Comparison of ENCODE assay signal across 26 cellular contexts in the genomic region with DNA sequence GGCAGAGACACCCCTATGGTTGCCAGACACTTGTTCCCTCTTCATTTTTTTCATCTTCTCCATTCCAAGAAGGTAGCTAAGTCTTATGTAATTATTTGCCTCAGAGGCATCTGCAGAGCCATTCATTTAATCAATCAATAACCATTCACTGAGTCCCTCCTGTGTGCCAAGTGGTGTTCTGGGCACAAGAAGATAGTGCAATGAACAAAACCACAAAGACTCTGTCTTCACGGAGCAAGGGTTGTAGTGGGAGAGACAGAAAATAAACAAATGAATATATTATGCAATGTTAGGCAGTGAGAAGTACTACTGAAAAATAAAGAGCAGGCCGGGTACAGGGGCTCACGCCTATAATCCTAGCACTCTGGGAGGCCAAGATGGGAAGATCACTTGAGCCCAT. TPM values are rescaled to one million over a fixed set of nuclear protein-coding genes. Genes with fewer than 3 reads are reported as not detected.
DNase-seq lines count a peak whose midpoint lies in the region; ATAC-seq and TF ChIP-seq lines count a peak whose summit lies in the region.
"Had no signal": no experiment of that assay in that cellular context is flagged by ENCODE, and none has a peak within 500 bp of the region (broad histone marks: within the 10 kb centered on the region; RNA-seq: fewer than 3 reads in every experiment).

No MANE protein-coding gene starts in this region.

- CTCF ChIA-PET in MCF 10A (lab: Yijun Ruan, JAX): no interaction called here

- H3K9ac ChIP-seq in SK-N-MC (ENCODE audit: insufficient read length): no peak overlapping the region
- H3K9ac ChIP-seq: KMS-11 had no signal

- H3K4me3 ChIP-seq in breast epithelium: no peak overlapping the region
- H3K4me3 ChIP-seq in SK-N-MC: no peak overlapping the region
- H3K4me3 ChIP-seq: SJSA1 had no signal

- H3K27ac ChIP-seq in breast epithelium (no peak overlapping the region), SK-N-MC (peak overlapping the region; percentile 46; the same call in 1 of the 2 replicates)
- H3K27ac ChIP-seq: KMS-11, SJSA1 had no signal

- H3K9me3 ChIP-seq in breast epithelium (no peaks in the 10 kb centered on the region), SK-N-MC (ENCODE audit: low read depth, low read length) (no peaks in the 10 kb centered on the region)
- H3K9me3 ChIP-seq: BE2C, SJSA1 had no signal

- ATAC-seq in left lobe of liver: peak; percentile 75
- ATAC-seq in HG03520 (IDR thresholded peaks at IDR 0.05; ENCODE audit: unreplicated experiment): no peak
- no peak for ATAC-seq in HG03469 (IDR thresholded peaks at IDR 0.05; ENCODE audit: unreplicated experiment)

- H3K36me3 ChIP-seq in breast epithelium: no peaks in the 10 kb centered on the region
- H3K36me3 ChIP-seq in SK-N-MC (ENCODE audit: insufficient read depth, low read length): no peaks in the 10 kb centered on the region
- H3K36me3 ChIP-seq: BE2C, SJSA1 had no signal

- intact Hi-C loops in MCF 10A (cut with micrococcal nuclease): no loop called here
- intact Hi-C loops in breast epithelium (cut with DNase I; ENCODE audit: low total_unique reads): no loop called here

- no peak for TF ChIP-seq POLR2A in breast epithelium (IDR thresholded peaks at IDR 0.05)

- no peak for TF ChIP-seq CTCF in MCF 10A (IDR thresholded peaks at IDR 0.05; ENCODE audit: unreplicated experiment)
- TF ChIP-seq CTCF in breast epithelium (IDR thresholded peaks at IDR 0.05): no peak

- no peak overlapping the region for H3K27ac Mint-ChIP-seq in MCF 10A (ENCODE audit: low read depth, unreplicated experiment)
- H3K27ac Mint-ChIP-seq: CD14-positive monocyte; CD8-positive, alpha-beta memory T cell; IgD-negative memory B cell had no signal

- no peaks in the 10 kb centered on the region for H3K27me3 Mint-ChIP-seq in MCF 10A (ENCODE audit: insufficient read depth, unreplicated experiment)

- no peaks in the 10 kb centered on the region for H3K4me1 ChIP-seq in breast epithelium
- H3K4me1 ChIP-seq: BE2C had no signal

- H3K4me3 Mint-ChIP-seq in MCF 10A (ENCODE audit: unreplicated experiment): no peak overlapping the region
- H3K4me3 Mint-ChIP-seq: CD14-positive monocyte; CD8-positive, alpha-beta memory T cell; IgD-negative memory B cell had no signal

- POLR2A ChIA-PET in MCF 10A (lab: Yijun Ruan, JAX): interaction anchor here (0.6 to 0.7 kb wide), 2 partner anchors 8 to 138 kb away, joined by 3 to 4 read pairs; no protein-coding TSS in a partner anchor

- no TSS peak for BruUV-seq in MCF 10A (replicated peaks; lab: Mats Ljungman, UMichigan)

- DNase-seq in MCF 10A (ENCODE audit: unreplicated experiment) (peak; percentile 56), breast epithelium (ENCODE audit: low spot score in 2 of 2) (no peak), SK-N-MC (ENCODE audit: low read depth, low spot score) (no peak), left lobe of liver (ENCODE audit: low spot score) (no peak), NCI-H1048 (lab: John Stamatoyannopoulos, UW) (no peak)
- DNase-seq: 8988T; ACHN; BE2C; Calu3; CD8-positive, alpha-beta memory T cell; DMS79 treated with DMSO at 0.1 percent for 48 hours; GF-D8; NCI-H1105; NCI-H1436 treated with DMSO at 0.1 percent for 48 hours; NCI-H187 treated with DMSO at 0.1 percent for 48 hours; NCI-H446; NCI-H524 treated with DMSO at 0.1 percent for 48 hours; NCI-H774; NK-92 treated with Interleukin-12 subunit alpha and Interleukin-12 subunit beta, amount 100 ng/mL, for 24 hours; Right ventricle myocardium superior had no signal

- H3K27me3 ChIP-seq in breast epithelium: no peaks in the 10 kb centered on the region
- H3K27me3 ChIP-seq: BE2C, SJSA1 had no signal

- H3K36me3 Mint-ChIP-seq in MCF 10A (ENCODE audit: insufficient read depth, unreplicated experiment): peaks cover 6% of the 10 kb centered on the region
- H3K36me3 Mint-ChIP-seq: CD14-positive monocyte; CD8-positive, alpha-beta memory T cell had no signal

- peaks cover 15% of the 10 kb centered on the region for H3K4me1 Mint-ChIP-seq in MCF 10A (ENCODE audit: insufficient read depth, unreplicated experiment)
- H3K4me1 Mint-ChIP-seq: CD8-positive, alpha-beta memory T cell had no signal

- H3K9me3 Mint-ChIP-seq in MCF 10A (ENCODE audit: unreplicated experiment): no peaks in the 10 kb centered on the region
- H3K9me3 Mint-ChIP-seq: CD14-positive monocyte; CD8-positive, alpha-beta memory T cell; IgD-negative memory B cell had no signal

RNA-seq across cellular contexts. Expression of gene CTNNA1, which starts 41.4 kb away (rescaled TPM):
- total RNA-seq in MCF 10A (2022): 519 and 638 TPM in 2 replicates
- total RNA-seq in breast epithelium: 100 to 1,000 TPM; 314 to 389 (median 321) TPM
- total RNA-seq in left lobe of liver: 116 TPM
